In the genomic region with DNA sequence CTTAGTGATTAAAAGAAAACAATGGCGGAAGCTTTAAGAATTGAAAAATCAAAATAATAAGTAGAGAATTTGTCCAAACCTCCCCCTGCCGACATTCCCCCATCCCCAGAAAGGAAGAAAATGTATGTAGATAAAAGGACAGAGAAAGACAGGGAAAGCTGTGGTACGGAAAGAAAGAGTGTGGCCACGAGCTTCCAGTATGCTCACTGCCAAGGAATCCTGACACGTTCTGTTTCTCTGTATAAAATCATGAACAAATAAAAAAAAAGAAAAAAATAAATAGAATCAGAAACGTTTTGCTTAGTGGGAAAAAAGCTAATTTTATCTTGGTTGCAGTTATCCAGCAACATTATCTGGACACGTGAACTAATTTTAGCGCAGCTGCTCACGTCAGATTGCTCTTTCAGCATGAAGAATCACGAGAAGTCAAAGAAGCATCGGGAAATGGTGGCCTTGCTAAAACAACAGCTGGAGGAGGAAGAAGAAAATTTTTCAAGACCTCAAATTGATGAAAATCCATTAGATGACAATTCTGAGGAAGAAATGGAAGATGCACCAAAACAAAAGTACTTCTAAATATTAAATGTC, we compare ENCODE assay signal across 14 cellular contexts. TPM values are rescaled to one million over a fixed set of nuclear protein-coding genes. Genes with fewer than 3 reads are reported as not detected.
DNase-seq lines count a peak whose midpoint lies in the region; ATAC-seq, FAIRE-seq and TF ChIP-seq lines count a peak whose summit lies in the region.
"Had no signal": no experiment of that assay in that cellular context is flagged by ENCODE, and none has a peak within 500 bp of the region (broad histone marks: within the 10 kb centered on the region; RNA-seq: fewer than 3 reads in every experiment).

No MANE protein-coding gene starts in this region.

- no peak overlapping the region for H3K4me3 ChIP-seq in HepG2 (replicated peaks in 1 of 3; ENCODE audit: insufficient read depth in 1 of 3, low read depth in 2 of 3, low read length in 3 of 3)
- H3K4me3 ChIP-seq in right lobe of liver: no peak overlapping the region
- H3K4me3 ChIP-seq in heart right ventricle: peak overlapping the region in 2 of 10 donors; percentile 6 to 10
- H3K4me3 ChIP-seq in right cardiac atrium (ENCODE audit: low read length): peak overlapping the region; percentile 20
- H3K4me3 ChIP-seq: BLaER1 treated with 17β-estradiol and CSF1 and Interleukin-3, amounts not matched to agents 10 nM and 100 nM; GM23338 had no signal

- no peak overlapping the region for H3K4me3 Mint-ChIP-seq in activated naive CD4-positive, alpha-beta T cell treated with anti-CD3 and anti-CD28 coated beads for 36 hours
- H3K4me3 Mint-ChIP-seq: B cell; CD8-positive, alpha-beta T cell; GM23338 had no signal

- CTCF ChIA-PET in HepG2 (lab: Yijun Ruan, JAX; ENCODE audit: low intra/inter-chr PET ratio, low total read pairs): no interaction called here
- CTCF ChIA-PET in activated naive CD4-positive, alpha-beta T cell treated with anti-CD3 and anti-CD28 coated beads for 36 hours (lab: Charles Lee): interaction anchor here (0.6 to 0.8 kb wide), 3 partner anchors 15 to 59 kb away, joined by 3 read pairs; a partner anchor contains a TSS

- no peak for TF ChIP-seq POLR2A in HepG2 (IDR thresholded peaks at IDR 0.05; ENCODE audit: insufficient read depth in 1 of 2, low read depth in 2 of 2, low read length in 2 of 2)
- TF ChIP-seq POLR2A in right lobe of liver (IDR thresholded peaks at IDR 0.05): no peak

- TSS peak; percentile 6 for BruUV-seq in HepG2 (replicated peaks; lab: Mats Ljungman, UMichigan)

- no peaks in the 10 kb centered on the region for H3K4me1 Mint-ChIP-seq in activated naive CD4-positive, alpha-beta T cell treated with anti-CD3 and anti-CD28 coated beads for 36 hours (ENCODE audit: low read depth)
- H3K4me1 Mint-ChIP-seq: B cell, GM23338 had no signal

- H3K9me3 ChIP-seq in HepG2 (ENCODE audit: low read length) (no peaks in the 10 kb centered on the region), right lobe of liver (no peaks in the 10 kb centered on the region), heart right ventricle (no peaks in the 10 kb centered on the region), right cardiac atrium (ENCODE audit: control insufficient read depth, low read length) (no peaks in the 10 kb centered on the region)
- H3K9me3 ChIP-seq: BLaER1 treated with 17β-estradiol and CSF1 and Interleukin-3, amounts not matched to agents 10 nM and 100 nM had no signal

- no peak for TF ChIP-seq CTCF in HepG2 (CRISPR knock-in tag; IDR thresholded peaks at IDR 0.05)
- TF ChIP-seq CTCF in right lobe of liver (IDR thresholded peaks at IDR 0.05): no peak
- no peak for TF ChIP-seq CTCF in heart right ventricle (IDR thresholded peaks at IDR 0.05)

- no peaks in the 10 kb centered on the region for H3K27me3 ChIP-seq in HepG2 (ENCODE audit: control insufficient read depth in 1 of 2, insufficient read depth in 2 of 2, low read length in 2 of 2)
- H3K27me3 ChIP-seq in right lobe of liver: no peaks in the 10 kb centered on the region
- no peaks in the 10 kb centered on the region for H3K27me3 ChIP-seq in heart right ventricle
- no peaks in the 10 kb centered on the region for H3K27me3 ChIP-seq in right cardiac atrium (ENCODE audit: control insufficient read depth, insufficient read depth)
- H3K27me3 ChIP-seq: BLaER1 treated with 17β-estradiol and CSF1 and Interleukin-3, amounts not matched to agents 10 nM and 100 nM had no signal

- H3K4me1 ChIP-seq in HepG2 (ENCODE audit: insufficient read depth, low read length): no peaks in the 10 kb centered on the region
- no peaks in the 10 kb centered on the region for H3K4me1 ChIP-seq in right lobe of liver
- H3K4me1 ChIP-seq in heart right ventricle: peaks cover 0 to 12% (median 0%) of the 10 kb centered on the region in 9 donors
- H3K4me1 ChIP-seq in right cardiac atrium (ENCODE audit: control insufficient read depth, insufficient read depth, low read length): no peaks in the 10 kb centered on the region
- H3K4me1 ChIP-seq: BLaER1 treated with 17β-estradiol and CSF1 and Interleukin-3, amounts not matched to agents 10 nM and 100 nM had no signal

- H3K79me2 ChIP-seq in HepG2 (ENCODE audit: insufficient read depth, low read length): no peaks in the 10 kb centered on the region

- H2AFZ ChIP-seq in HepG2 (ENCODE audit: low read length): no peak overlapping the region
- H2AFZ ChIP-seq: GM23338 had no signal

- H3K9me3 Mint-ChIP-seq in activated naive CD4-positive, alpha-beta T cell treated with anti-CD3 and anti-CD28 coated beads for 36 hours: no peaks in the 10 kb centered on the region
- H3K9me3 Mint-ChIP-seq: CD8-positive, alpha-beta T cell; GM23338 had no signal

- H3K36me3 Mint-ChIP-seq in activated naive CD4-positive, alpha-beta T cell treated with anti-CD3 and anti-CD28 coated beads for 36 hours (ENCODE audit: low read depth): peaks cover 27% of the 10 kb centered on the region

- DNase-seq in HepG2 (ENCODE audit: low spot score): no peak
- no peak for DNase-seq in right lobe of liver
- DNase-seq in heart right ventricle: peak in 1 of 2 donors; percentile 25
- no peak for DNase-seq in right cardiac atrium
- no peak for DNase-seq in activated naive CD4-positive, alpha-beta T cell treated with anti-CD3 and anti-CD28 coated beads for 36 hours
- DNase-seq in hypothalamus (lab: John Stamatoyannopoulos, UW): no peak
- DNase-seq: Calu3; CD8-positive, alpha-beta T cell; DMS79 treated with DMSO at 0.1 percent for 48 hours; GF-D8; HCEC 1CT had no signal

- in situ Hi-C loops in HepG2 (cut with HindIII; ENCODE audit: extremely low pct_ligation_motif_present, low pct_unique_long_range_greater_than_20kb): no loop called here

- no peak overlapping the region for H3K9ac ChIP-seq in HepG2 (ENCODE audit: insufficient read depth, low read depth, low read length)
- H3K9ac ChIP-seq: BLaER1 treated with 17β-estradiol and CSF1 and Interleukin-3, amounts not matched to agents 10 nM and 100 nM had no signal

- POLR2A ChIA-PET in HepG2 (lab: Yijun Ruan, JAX): no interaction called here

- FAIRE-seq in HepG2 (lab: Jason Lieb, UNC): no peak

- H3K36me3 ChIP-seq in HepG2 (replicated peaks in 1 of 2; ENCODE audit: control insufficient read depth in 1 of 2, insufficient read depth in 2 of 2, low read length in 2 of 2) (peaks cover 13 to 50% of the 10 kb centered on the region in 2 experiments; a peak in 4 of 5 replicates), right lobe of liver (peaks cover 0 to 61% (median 9%) of the 10 kb centered on the region in 4 donors), heart right ventricle (peaks cover 0 to 99% (median 29%) of the 10 kb centered on the region in 9 donors)

- no peak overlapping the region for H3K27ac ChIP-seq in HepG2 (ENCODE audit: extremely low read length, insufficient read depth, low read length)
- no peak overlapping the region for H3K27ac ChIP-seq in right lobe of liver
- peak overlapping the region in 6 of 10 donors; percentile 7 to 73 (median 58) for H3K27ac ChIP-seq in heart right ventricle
- H3K27ac ChIP-seq in right cardiac atrium (ENCODE audit: low read length): peak overlapping the region; percentile 83
- H3K27ac ChIP-seq: BLaER1 treated with 17β-estradiol and CSF1 and Interleukin-3, amounts not matched to agents 10 nM and 100 nM had no signal

- H3K4me2 ChIP-seq in HepG2 (ENCODE audit: low read depth, low read length): no peak overlapping the region
- H3K4me2 ChIP-seq: BLaER1 treated with 17β-estradiol and CSF1 and Interleukin-3, amounts not matched to agents 10 nM and 100 nM; GM23338 had no signal

- intact Hi-C loops in HepG2 (cut with micrococcal nuclease; ENCODE audit: unreplicated experiment) (no loop called here), right lobe of liver (cut with DNase I) (no loop called here), heart right ventricle (cut with DNase I) (no loop called here), right cardiac atrium (cut with DNase I) (no loop called here)
- intact Hi-C loops in activated naive CD4-positive, alpha-beta T cell treated with anti-CD3 and anti-CD28 coated beads for 36 hours (cut with micrococcal nuclease): no loop called here

- ATAC-seq in HepG2 (no peak), right lobe of liver (no peak), heart right ventricle (peak in 5 of 8 donors; percentile 41 to 84 (median 71)), right cardiac atrium (peak in 1 of 2 donors; percentile 34)
- ATAC-seq: CD8-positive, alpha-beta T cell; GM23338 had no signal

- H3K27me3 Mint-ChIP-seq in activated naive CD4-positive, alpha-beta T cell treated with anti-CD3 and anti-CD28 coated beads for 36 hours (ENCODE audit: low read depth): no peaks in the 10 kb centered on the region
- H3K27me3 Mint-ChIP-seq: B cell had no signal

- no peak for TF ChIP-seq RAD21 in HepG2 (CRISPR knock-in tag; IDR thresholded peaks at IDR 0.05)

- H4K20me1 ChIP-seq in HepG2 (ENCODE audit: insufficient read depth, low read length): no peaks in the 10 kb centered on the region
- H4K20me1 ChIP-seq: BLaER1 treated with 17β-estradiol and CSF1 and Interleukin-3, amounts not matched to agents 10 nM and 100 nM had no signal

- WGBS in HepG2 (ENCODE audit: low lambda C conversion rate): 90% methylated on average over 11 of the region's 11 CpGs
- WGBS in right lobe of liver (ENCODE audit: insufficient coverage, low coverage, low lambda C conversion rate, missing lambda C conversion rate): 84% methylated on average over 11 of the region's 11 CpGs
- WGBS in heart right ventricle, 2 donors: 49 to 51% methylated on average over 11 of the region's 11 CpGs
- 64% methylated on average over 11 of the region's 11 CpGs for WGBS in right cardiac atrium

- TF ChIP-seq EP300 in HepG2 (IDR thresholded peaks at IDR 0.05; ENCODE audit: low read depth in 2 of 2, low read length in 2 of 2): no peak
- no peak for TF ChIP-seq EP300 in HepG2 (CRISPR knock-in tag; IDR thresholded peaks at IDR 0.05; ENCODE audit: borderline replicate concordance)

- H3K27ac Mint-ChIP-seq in activated naive CD4-positive, alpha-beta T cell treated with anti-CD3 and anti-CD28 coated beads for 36 hours: no peak overlapping the region
- H3K27ac Mint-ChIP-seq: B cell; CD8-positive, alpha-beta T cell; GM23338 had no signal

RNA-seq across cellular contexts. Expression of a gene that starts 15.2 kb away (rescaled TPM):
- total RNA-seq in HepG2 (2016; rRNA removed; fragmentation: Illumina TruSeq; extraction: Trizol) (41.6 and 46.4 TPM in 2 replicates), right lobe of liver (10 to 100 TPM; 13.3 to 23.9 (median 20.2) TPM), heart right ventricle (10 to 100 TPM; 38.4 to 58.9 (median 50.3) TPM), right cardiac atrium (10 to 100 TPM; 57.2 to 63.7 (median 62.1) TPM)
- 20.3 and 22.3 TPM in 2 replicates for total RNA-seq in HepG2 (2016; cell fraction: cytosol; rRNA removed; fragmentation: Illumina TruSeq; extraction: Trizol; ENCODE audit: low read depth)
- total RNA-seq in HepG2 (2016; cell fraction: insoluble cytoplasmic fraction; rRNA removed; fragmentation: Illumina TruSeq; extraction: Trizol): 44.0 and 45.9 TPM in 2 replicates
- 37.1 and 46.9 TPM in 2 replicates for total RNA-seq in HepG2 (2016; cell fraction: membrane; rRNA removed; fragmentation: Illumina TruSeq; extraction: Trizol)
- total RNA-seq in HepG2 (2016; cell fraction: nucleus; rRNA removed; fragmentation: Illumina TruSeq; extraction: Trizol): 32.8 and 33.1 TPM in 2 replicates
- polyA plus RNA-seq in HepG2 (2011; rRNA removed) (8.0 and 10.9 TPM in 2 replicates), heart right ventricle (10 to 100 TPM; 30.4 to 30.5 TPM), right cardiac atrium (46.2 TPM)
- 4.4 and 7.0 TPM in 2 replicates for polyA plus RNA-seq in HepG2 (2011; cell fraction: cytosol; rRNA removed)
- 6.7 and 8.1 TPM in 2 replicates for polyA plus RNA-seq in HepG2 (2011; cell fraction: nucleus; rRNA removed)
- 28.3 and 30.1 TPM in 2 replicates for polyA plus RNA-seq in HepG2 (2012)
- 20.4 and 21.1 TPM in 2 replicates for polyA plus RNA-seq in HepG2 (2016; cell fraction: cytosol; fragmentation: Illumina TruSeq; extraction: Trizol; ENCODE audit: low read depth)
- polyA plus RNA-seq in HepG2 (2016; cell fraction: insoluble cytoplasmic fraction; fragmentation: Illumina TruSeq; extraction: Trizol; ENCODE audit: low read depth): 48.5 and 53.9 TPM in 2 replicates
- polyA plus RNA-seq in HepG2 (2016; cell fraction: membrane; fragmentation: Illumina TruSeq; extraction: Trizol; ENCODE audit: low read depth): 31.1 and 31.6 TPM in 2 replicates
- polyA plus RNA-seq in HepG2 (2016; cell fraction: nucleus; fragmentation: Illumina TruSeq; extraction: Trizol; ENCODE audit: insufficient read depth, low read depth): 36.8 and 38.2 TPM in 2 replicates
- 8.8 and 29.7 TPM in 2 replicates for polyA minus RNA-seq in HepG2 (2011; rRNA and poly(A)+ RNA removed; ENCODE audit: low replicate concordance)
- polyA minus RNA-seq in HepG2 (2011; cell fraction: cytosol; rRNA and poly(A)+ RNA removed): 11.5 and 11.8 TPM in 2 replicates
- polyA minus RNA-seq in HepG2 (2011; cell fraction: nucleus; rRNA and poly(A)+ RNA removed): 39.3 and 44.4 TPM in 2 replicates
- total RNA-seq in activated naive CD4-positive, alpha-beta T cell treated with anti-CD3 and anti-CD28 coated beads for 36 hours: 10 to 100 TPM; 59.1 to 62.1 TPM

RNA-seq across cellular contexts. Expression of a gene that starts 29.0 kb away (rescaled TPM):
- total RNA-seq in HepG2 (2016; rRNA removed; fragmentation: Illumina TruSeq; extraction: Trizol): 78.4 and 114 TPM in 2 replicates
- total RNA-seq in HepG2 (2016; cell fraction: cytosol; rRNA removed; fragmentation: Illumina TruSeq; extraction: Trizol; ENCODE audit: low read depth): 37.2 and 44.7 TPM in 2 replicates
- total RNA-seq in HepG2 (2016; cell fraction: insoluble cytoplasmic fraction; rRNA removed; fragmentation: Illumina TruSeq; extraction: Trizol): 77.5 and 119 TPM in 2 replicates
- 39.2 and 47.0 TPM in 2 replicates for total RNA-seq in HepG2 (2016; cell fraction: membrane; rRNA removed; fragmentation: Illumina TruSeq; extraction: Trizol)
- 40.6 and 42.7 TPM in 2 replicates for total RNA-seq in HepG2 (2016; cell fraction: nucleus; rRNA removed; fragmentation: Illumina TruSeq; extraction: Trizol)
- polyA plus RNA-seq in HepG2 (2011; rRNA removed): 16.4 and 23.6 TPM in 2 replicates
- polyA plus RNA-seq in HepG2 (2011; cell fraction: cytosol; rRNA removed): 8.1 and 14.1 TPM in 2 replicates
- polyA plus RNA-seq in HepG2 (2011; cell fraction: nucleus; rRNA removed): 5.4 and 10.2 TPM in 2 replicates
- 18.8 and 26.8 TPM in 2 replicates for polyA plus RNA-seq in HepG2 (2012)
- 5.7 and 6.5 TPM in 2 replicates for polyA plus RNA-seq in HepG2 (2016; cell fraction: cytosol; fragmentation: Illumina TruSeq; extraction: Trizol; ENCODE audit: low read depth)
- polyA plus RNA-seq in HepG2 (2016; cell fraction: insoluble cytoplasmic fraction; fragmentation: Illumina TruSeq; extraction: Trizol; ENCODE audit: low read depth): 114 and 121 TPM in 2 replicates
- 7.8 and 9.8 TPM in 2 replicates for polyA plus RNA-seq in HepG2 (2016; cell fraction: membrane; fragmentation: Illumina TruSeq; extraction: Trizol; ENCODE audit: low read depth)
- polyA plus RNA-seq in HepG2 (2016; cell fraction: nucleus; fragmentation: Illumina TruSeq; extraction: Trizol; ENCODE audit: insufficient read depth, low read depth): 73.3 and 78.2 TPM in 2 replicates
- polyA minus RNA-seq in HepG2 (2011; rRNA and poly(A)+ RNA removed; ENCODE audit: low replicate concordance): 2.7 and 18.5 TPM in 2 replicates
- polyA minus RNA-seq in HepG2 (2011; cell fraction: cytosol; rRNA and poly(A)+ RNA removed): 17.8 TPM in 2 replicates
- 23.3 and 25.5 TPM in 2 replicates for polyA minus RNA-seq in HepG2 (2011; cell fraction: nucleus; rRNA and poly(A)+ RNA removed)
- 1 to 10 TPM; 4.9 to 9.4 (median 8.1) TPM for total RNA-seq in right lobe of liver
- 10 to 100 TPM in 9 of 10 donors, 1 to 10 TPM in 1; 9.5 to 17.2 (median 14.9) TPM for total RNA-seq in heart right ventricle
- polyA plus RNA-seq in heart right ventricle: 10 to 100 TPM; 12.0 to 15.3 TPM
- total RNA-seq in right cardiac atrium: 10 to 100 TPM; 12.4 to 20.8 (median 14.1) TPM
- polyA plus RNA-seq in right cardiac atrium: 13.5 TPM
- total RNA-seq in activated naive CD4-positive, alpha-beta T cell treated with anti-CD3 and anti-CD28 coated beads for 36 hours: 10 to 100 TPM; 66.5 to 69.0 TPM

RNA-seq across cellular contexts. Expression of a gene that starts 29.2 kb away (rescaled TPM):
- total RNA-seq in HepG2 (2016; rRNA removed; fragmentation: Illumina TruSeq; extraction: Trizol) (39.1 and 51.0 TPM in 2 replicates), right lobe of liver (1 to 10 TPM; 4.7 to 9.0 (median 6.2) TPM), heart right ventricle (10 to 100 TPM; 18.9 to 27.5 (median 23.9) TPM), right cardiac atrium (10 to 100 TPM; 24.1 to 29.1 (median 24.8) TPM)
- total RNA-seq in HepG2 (2016; cell fraction: cytosol; rRNA removed; fragmentation: Illumina TruSeq; extraction: Trizol; ENCODE audit: low read depth): 7.8 and 8.9 TPM in 2 replicates
- total RNA-seq in HepG2 (2016; cell fraction: insoluble cytoplasmic fraction; rRNA removed; fragmentation: Illumina TruSeq; extraction: Trizol): 38.6 and 49.9 TPM in 2 replicates
- 18.7 and 20.4 TPM in 2 replicates for total RNA-seq in HepG2 (2016; cell fraction: membrane; rRNA removed; fragmentation: Illumina TruSeq; extraction: Trizol)
- 31.8 and 32.5 TPM in 2 replicates for total RNA-seq in HepG2 (2016; cell fraction: nucleus; rRNA removed; fragmentation: Illumina TruSeq; extraction: Trizol)
- polyA plus RNA-seq in HepG2 (2011; rRNA removed) (12.7 and 14.7 TPM in 2 replicates), heart right ventricle (10 to 100 TPM; 13.3 to 13.5 TPM), right cardiac atrium (26.9 TPM)
- 8.2 and 9.1 TPM in 2 replicates for polyA plus RNA-seq in HepG2 (2011; cell fraction: cytosol; rRNA removed)
- polyA plus RNA-seq in HepG2 (2011; cell fraction: nucleus; rRNA removed): 5.8 and 9.0 TPM in 2 replicates
- 16.0 and 16.1 TPM in 2 replicates for polyA plus RNA-seq in HepG2 (2012)
- polyA plus RNA-seq in HepG2 (2016; cell fraction: cytosol; fragmentation: Illumina TruSeq; extraction: Trizol; ENCODE audit: low read depth): 4.6 and 7.2 TPM in 2 replicates
- polyA plus RNA-seq in HepG2 (2016; cell fraction: insoluble cytoplasmic fraction; fragmentation: Illumina TruSeq; extraction: Trizol; ENCODE audit: low read depth): 45.0 and 45.2 TPM in 2 replicates
- polyA plus RNA-seq in HepG2 (2016; cell fraction: membrane; fragmentation: Illumina TruSeq; extraction: Trizol; ENCODE audit: low read depth): 11.8 and 12.5 TPM in 2 replicates
- polyA plus RNA-seq in HepG2 (2016; cell fraction: nucleus; fragmentation: Illumina TruSeq; extraction: Trizol; ENCODE audit: insufficient read depth, low read depth): 25.0 and 26.1 TPM in 2 replicates
- 26.5 and 78.8 TPM in 2 replicates for polyA minus RNA-seq in HepG2 (2011; rRNA and poly(A)+ RNA removed; ENCODE audit: low replicate concordance)
- 10.0 and 10.5 TPM in 2 replicates for polyA minus RNA-seq in HepG2 (2011; cell fraction: cytosol; rRNA and poly(A)+ RNA removed)
- 39.3 and 40.9 TPM in 2 replicates for polyA minus RNA-seq in HepG2 (2011; cell fraction: nucleus; rRNA and poly(A)+ RNA removed)
- 10 to 100 TPM; 38.8 to 40.7 TPM for total RNA-seq in activated naive CD4-positive, alpha-beta T cell treated with anti-CD3 and anti-CD28 coated beads for 36 hours

Comparison
In these comparisons a context has a peak if more than half of its experiments do, and no peak if none do; other contexts are left out.
1. ATAC-seq: peak in heart right ventricle (5 of 8); none in HepG2 (single experiment) and right lobe of liver (0 of 4).
2. H3K27ac ChIP-seq: peak in heart right ventricle (6 of 10) and right cardiac atrium (single experiment); none in HepG2 (single experiment) and right lobe of liver (0 of 3).